In the genomic region with DNA sequence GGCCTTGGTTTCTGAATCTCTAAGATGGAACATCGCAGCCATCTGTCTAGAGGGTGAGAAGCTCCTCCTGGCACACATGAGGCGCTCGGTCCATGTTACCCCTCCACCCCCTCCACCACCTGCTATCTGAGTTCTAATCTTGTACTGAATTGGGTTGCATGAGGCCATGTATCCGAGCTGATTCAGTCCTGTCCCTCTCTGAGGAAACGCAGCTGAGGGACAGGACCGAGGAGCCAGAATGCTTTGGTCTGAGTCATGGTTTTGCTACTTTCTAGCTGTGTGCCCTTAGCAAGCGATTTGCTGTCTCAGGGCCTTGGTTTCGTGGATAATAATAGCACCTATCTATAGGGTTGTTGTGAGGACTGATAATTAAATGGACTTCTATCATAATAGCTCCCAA, we compare ENCODE assay signal across 30 cellular contexts.
DNase-seq lines count a peak whose midpoint lies in the region; ATAC-seq and TF ChIP-seq lines count a peak whose summit lies in the region.
"Had no signal": no experiment of that assay in that cellular context is flagged by ENCODE, and none has a peak within 500 bp of the region (broad histone marks: within the 10 kb centered on the region; RNA-seq: fewer than 3 reads in every experiment).

No MANE protein-coding gene starts in this region.

- in situ Hi-C loops in GM23248 (cut with MboI) (no loop called here), gastrocnemius medialis (cut with MboI; ENCODE audit: low sequenced_read_pairs in 4 of 4) (no loop called here)

- H3K36me3 ChIP-seq in GM23248 (ENCODE audit: low read depth) (no peaks in the 10 kb centered on the region), WERI-Rb-1 (no peaks in the 10 kb centered on the region), gastrocnemius medialis (no peaks in the 10 kb centered on the region), mesendoderm (ENCODE audit: control insufficient read depth, insufficient read depth, low read length) (no peaks in the 10 kb centered on the region)
- H3K36me3 ChIP-seq: ovary, Peyer's patch had no signal

- no peaks in the 10 kb centered on the region for H3K9me2 ChIP-seq in GM23248 (ENCODE audit: insufficient read depth)

- no peaks in the 10 kb centered on the region for H4K20me1 ChIP-seq in GM23248 (ENCODE audit: insufficient read depth)

- ATAC-seq in gastrocnemius medialis (peak; percentile 74 to 90), sciatic nerve (no peak)
- ATAC-seq: activated naive CD4-positive, alpha-beta T cell treated with anti-CD3 and anti-CD28 coated beads, Interleukin-2, amount 50 U/mL, for 72 hours; effector memory CD8-positive, alpha-beta T cell; HCT116; left ventricle myocardium superior; natural killer cell had no signal

- H3K4me2 ChIP-seq in GM23248 (ENCODE audit: unreplicated experiment) (no peak overlapping the region), mesendoderm (ENCODE audit: low read length) (no peak overlapping the region)
- H3K4me2 ChIP-seq: smooth muscle cell had no signal

- H2AFZ ChIP-seq in GM23248 = no peak overlapping the region

- no peaks in the 10 kb centered on the region for H3K9me3 ChIP-seq in GM23248 (ENCODE audit: low read depth)
- no peaks in the 10 kb centered on the region for H3K9me3 ChIP-seq in WERI-Rb-1 (ENCODE audit: severe bottlenecking)
- H3K9me3 ChIP-seq in gastrocnemius medialis = no peaks in the 10 kb centered on the region
- H3K9me3 ChIP-seq: ovary, Peyer's patch had no signal

- no peak overlapping the region for H2AK5ac ChIP-seq in mesendoderm (ENCODE audit: low read length)

- H3K4me3 ChIP-seq in GM23248 (no peak overlapping the region), WERI-Rb-1 (ENCODE audit: low read depth, low read length) (no peak overlapping the region), gastrocnemius medialis (no peak overlapping the region), mesendoderm (ENCODE audit: low read length) (no peak overlapping the region)
- H3K4me3 ChIP-seq: ovary, Peyer's patch, smooth muscle cell had no signal

- H3K4ac ChIP-seq in mesendoderm (ENCODE audit: low read depth, low read length) = no peak overlapping the region

- WGBS in GM23248 (ENCODE audit: low coverage in 1 of 2, low lambda C conversion rate in 2 of 2, missing lambda C conversion rate in 2 of 2), 2 experiments = 67 to 70% methylated on average over 8 of the region's 8 CpGs
- no CpG with 5 or more reads among the region's 8 CpGs for WGBS in mesendoderm (ENCODE audit: extremely low coverage, insufficient coverage, low lambda C conversion rate)

- H3K27me3 ChIP-seq in GM23248 (replicated peaks; ENCODE audit: insufficient read depth) (peaks cover 14% of the 10 kb centered on the region), WERI-Rb-1 (ENCODE audit: insufficient read depth, low read depth, severe bottlenecking) (no peaks in the 10 kb centered on the region), gastrocnemius medialis (no peaks in the 10 kb centered on the region), mesendoderm (ENCODE audit: insufficient read depth, low read length, poor library complexity) (no peaks in the 10 kb centered on the region)
- H3K27me3 ChIP-seq: ovary, Peyer's patch had no signal

- H3K4me1 ChIP-seq in GM23248 (ENCODE audit: insufficient read depth) = no peaks in the 10 kb centered on the region
- H3K4me1 ChIP-seq in gastrocnemius medialis = peaks cover 0 to 4% of the 10 kb centered on the region in 2 donors
- no peaks in the 10 kb centered on the region for H3K4me1 ChIP-seq in mesendoderm (ENCODE audit: control insufficient read depth, low read depth, low read length)
- H3K4me1 ChIP-seq: Peyer's patch had no signal

- no peak for TF ChIP-seq POLR2A in gastrocnemius medialis (IDR thresholded peaks at IDR 0.05)

- intact Hi-C loops in gastrocnemius medialis (cut with DNase I; ENCODE audit: low total_unique reads) (no loop called here), sciatic nerve (cut with DNase I) (no loop called here)

- no peaks in the 10 kb centered on the region for H3K79me2 ChIP-seq in GM23248 (ENCODE audit: insufficient read depth)
- H3K79me2 ChIP-seq in mesendoderm (ENCODE audit: control insufficient read depth, insufficient read depth, low read length) = no peaks in the 10 kb centered on the region

- H3K23ac ChIP-seq in mesendoderm (ENCODE audit: low read length) = no peak overlapping the region

- H3F3A ChIP-seq in GM23248 (ENCODE audit: insufficient read depth) = no peaks in the 10 kb centered on the region

- H3K9ac ChIP-seq in GM23248 (no peak overlapping the region), mesendoderm (ENCODE audit: low read length) (no peak overlapping the region)

- no peak overlapping the region for H2BK120ac ChIP-seq in mesendoderm (ENCODE audit: low read depth, low read length)

- no peak overlapping the region for H3K56ac ChIP-seq in mesendoderm (ENCODE audit: low read length)

- DNase-seq in GM23248 = peak; percentile 18
- peak; percentile 72 for DNase-seq in WERI-Rb-1
- peak; percentile 46 for DNase-seq in hepatic stellate cell (ENCODE audit: low spot score)
- DNase-seq in gastrocnemius medialis = peak in 1 of 2 donors; percentile 29
- no peak for DNase-seq in GM10266 (ENCODE audit: extremely low spot score)
- no peak for DNase-seq in mesendoderm
- no peak for DNase-seq in putamen (ENCODE audit: low spot score)
- DNase-seq in sciatic nerve (ENCODE audit: low spot score) = no peak
- DNase-seq: activated CD4-positive, alpha-beta T cell treated with anti-CD3 and anti-CD28 coated beads for 48 hours; activated effector memory CD4-positive, alpha-beta T cell treated with Interleukin-2 at 50 U/mL for 16 hours; caudate nucleus; DMS79 treated with DMSO at 0.1 percent for 48 hours; effector memory CD8-positive, alpha-beta T cell; erythroblast; glutamatergic neuron; islet precursor cell; left ventricle myocardium superior; natural killer cell; NCI-H1436 treated with DMSO at 0.1 percent for 48 hours; NCI-H226; NCI-H526 treated with DMSO at 0.1 percent for 48 hours; ovary; Peyer's patch; retina; stimulated activated naive CD4-positive, alpha-beta T cell treated with Interleukin-2 at 50 U/mL for 16 hours; SW 1271 had no signal

- no peak overlapping the region for H2BK5ac ChIP-seq in mesendoderm (ENCODE audit: low read length)

- no peak overlapping the region for H3K27ac ChIP-seq in GM23248
- peak overlapping the region; percentile 5; the same call in 1 of the 2 replicates for H3K27ac ChIP-seq in WERI-Rb-1
- H3K27ac ChIP-seq in gastrocnemius medialis = peak overlapping the region; percentile 20 to 61 (median 34)
- H3K27ac ChIP-seq in mesendoderm (ENCODE audit: low read depth, low read length) = no peak overlapping the region
- H3K27ac ChIP-seq: C4-2B, ovary, Peyer's patch had no signal

- H2BK15ac ChIP-seq in mesendoderm (replicated peaks; ENCODE audit: low read depth) = no peak overlapping the region

- TF ChIP-seq CTCF in WERI-Rb-1 (IDR thresholded peaks at IDR 0.05; ENCODE audit: low read depth, low read length) (no peak), gastrocnemius medialis (IDR thresholded peaks at IDR 0.05 in 4 of 5, conservative IDR thresholded peaks at IDR 0.05 in 1 of 5) (no peak), GM10266 (IDR thresholded peaks at IDR 0.05; ENCODE audit: control insufficient read depth, insufficient read depth, low read depth, missing control alignments) (no peak)

- no peak overlapping the region for H4K8ac ChIP-seq in mesendoderm (ENCODE audit: low read depth, low read length)

- H3K18ac ChIP-seq in mesendoderm (ENCODE audit: low read length) = no peak overlapping the region

- H3K79me1 ChIP-seq in mesendoderm (ENCODE audit: low read length) = no peaks in the 10 kb centered on the region

- H4K5ac ChIP-seq in mesendoderm (ENCODE audit: low read length) = no peak overlapping the region

Comparison
In these comparisons a context has a peak if more than half of its experiments do, and no peak if none do; other contexts are left out.
1. DNase-seq: peak in GM23248 (single experiment), WERI-Rb-1 (single experiment) and hepatic stellate cell (single experiment); none in GM10266 (single experiment), mesendoderm (single experiment), putamen (single experiment) and sciatic nerve (single experiment).
2. H3K27ac ChIP-seq: peak in WERI-Rb-1 (single experiment) and gastrocnemius medialis (4 of 4); none in GM23248 (single experiment) and mesendoderm (single experiment).